Comparison of ENCODE assay signal across 17 cellular contexts in genomic region chr1:162229534-162229933, GRCh38.
DNase-seq lines count a peak whose midpoint lies in the region; ATAC-seq and TF ChIP-seq lines count a peak whose summit lies in the region.
"Had no signal": no experiment of that assay in that cellular context is flagged by ENCODE, and none has a peak within 500 bp of the region (broad histone marks: within the 10 kb centered on the region; RNA-seq: fewer than 3 reads in every experiment).

No MANE protein-coding gene starts in this region.

- no peaks in the 10 kb centered on the region for H3K27me3 Mint-ChIP-seq in stimulated activated naive CD8-positive, alpha-beta T cell treated with anti-CD3 and anti-CD28 coated beads, Interleukin-15, amount 100 ng/mL, for 72 hours

- H2AFZ ChIP-seq in OCI-LY7 (ENCODE audit: low read length): no peak overlapping the region
- H2AFZ ChIP-seq: neural progenitor cell had no signal

- no peaks in the 10 kb centered on the region for H3K79me2 ChIP-seq in OCI-LY7 (ENCODE audit: insufficient read depth, low read depth, low read length)

- H3K4me1 ChIP-seq in HUES48 (ENCODE audit: control insufficient read depth, insufficient read depth, low read length) (peaks cover 26% of the 10 kb centered on the region), OCI-LY7 (ENCODE audit: insufficient read depth, low read length, poor library complexity, severe bottlenecking) (no peaks in the 10 kb centered on the region)
- H3K4me1 ChIP-seq: psoas muscle had no signal

- H3K9me2 ChIP-seq in OCI-LY7 (ENCODE audit: insufficient read depth, low read length): no peaks in the 10 kb centered on the region

- H3K36me3 ChIP-seq in HUES48 (ENCODE audit: control insufficient read depth, insufficient read depth, low read length): no peaks in the 10 kb centered on the region
- no peaks in the 10 kb centered on the region for H3K36me3 ChIP-seq in OCI-LY7 (ENCODE audit: insufficient read depth, low read length)
- H3K36me3 ChIP-seq: neural progenitor cell had no signal

- H3K9me3 Mint-ChIP-seq in stimulated activated naive CD8-positive, alpha-beta T cell treated with anti-CD3 and anti-CD28 coated beads, Interleukin-15, amount 100 ng/mL, for 72 hours: no peaks in the 10 kb centered on the region
- H3K9me3 Mint-ChIP-seq: neural progenitor cell, T-cell had no signal

- H3K4me2 ChIP-seq in OCI-LY7 (ENCODE audit: low read length): no peak overlapping the region
- H3K4me2 ChIP-seq: smooth muscle cell had no signal

- H3K9me3 ChIP-seq in HUES48 (ENCODE audit: control insufficient read depth, insufficient read depth, low read length): no peaks in the 10 kb centered on the region
- H3K9me3 ChIP-seq in OCI-LY7 (ENCODE audit: low read length): no peaks in the 10 kb centered on the region
- H3K9me3 ChIP-seq: psoas muscle had no signal

- H3K27ac ChIP-seq in HUES48 (ENCODE audit: low read depth, low read length) (peak overlapping the region; percentile 74), OCI-LY7 (ENCODE audit: low read depth, low read length, poor library complexity, severe bottlenecking) (no peak overlapping the region)
- H3K27ac ChIP-seq: C4-2B, neural progenitor cell, psoas muscle had no signal

- no TSS peak for BruUV-seq in OCI-LY7 (replicated peaks; lab: Mats Ljungman, UMichigan)

- no peak for ATAC-seq in HG03565 (IDR thresholded peaks at IDR 0.05; ENCODE audit: unreplicated experiment)
- ATAC-seq in stimulated activated naive CD8-positive, alpha-beta T cell treated with anti-CD3 and anti-CD28 coated beads, Interleukin-15, amount 100 ng/mL, for 72 hours: no peak
- ATAC-seq: psoas muscle, T-cell had no signal

- intact Hi-C loops in OCI-LY7 (cut with micrococcal nuclease; ENCODE audit: unreplicated experiment): no loop called here

- no peak overlapping the region for H3K4me3 ChIP-seq in HUES48 (ENCODE audit: low read depth, low read length)
- H3K4me3 ChIP-seq in OCI-LY7 (ENCODE audit: low read depth, low read length, poor library complexity, severe bottlenecking): no peak overlapping the region
- H3K4me3 ChIP-seq: neural progenitor cell, psoas muscle, smooth muscle cell had no signal

- DNase-seq in GM10266 (ENCODE audit: extremely low spot score): peak; percentile 10
- peak; percentile 1 for DNase-seq in OCI-LY7 (ENCODE audit: low spot score)
- DNase-seq in medulla oblongata (ENCODE audit: extremely low spot score): peak; percentile 33
- DNase-seq in stimulated activated naive CD8-positive, alpha-beta T cell treated with anti-CD3 and anti-CD28 coated beads, Interleukin-15, amount 100 ng/mL, for 72 hours: no peak
- DNase-seq in NCI-H345 (lab: John Stamatoyannopoulos, UW): no peak
- DNase-seq in activated CD4-positive, alpha-beta T cell treated with anti-CD3 and anti-CD28 coated beads, Interleukin-2, amount 50 U/mL, for 4 hours: no peak
- DNase-seq: activated CD4-positive, alpha-beta T cell treated with anti-CD3 and anti-CD28 coated beads, Interleukin-2, amount 50 U/mL, for 1 hour; activated gamma-delta T cell treated with Interleukin-2 at 50 U/mL for 16 hours; erythroblast; NCI-H2227 treated with DMSO at 0.1 percent for 48 hours; psoas muscle; T-cell had no signal

- CTCF ChIA-PET in OCI-LY7 (lab: Charles Lee; ENCODE audit: unreplicated experiment): no interaction called here

- H3K27me3 ChIP-seq in HUES48 (ENCODE audit: control insufficient read depth, insufficient read depth, low read length): no peaks in the 10 kb centered on the region
- H3K27me3 ChIP-seq: neural progenitor cell had no signal

- POLR2A ChIA-PET in OCI-LY7 (lab: Charles Lee): no interaction called here

- no peak overlapping the region for H3K9ac ChIP-seq in HUES48 (ENCODE audit: low read depth, low read length)
- H3K9ac ChIP-seq: neural progenitor cell had no signal

- no peak overlapping the region for H3K4me3 Mint-ChIP-seq in stimulated activated naive CD8-positive, alpha-beta T cell treated with anti-CD3 and anti-CD28 coated beads, Interleukin-15, amount 100 ng/mL, for 72 hours
- H3K4me3 Mint-ChIP-seq: neural progenitor cell, T-cell had no signal

- no peaks in the 10 kb centered on the region for H4K20me1 ChIP-seq in OCI-LY7 (ENCODE audit: insufficient read depth, low read length)

- TF ChIP-seq CTCF in GM10266 (IDR thresholded peaks at IDR 0.05; ENCODE audit: control insufficient read depth, insufficient read depth, low read depth, missing control alignments) (no peak), OCI-LY7 (conservative IDR thresholded peaks at IDR 0.05; ENCODE audit: low read length) (no peak)

- H3K27ac Mint-ChIP-seq in stimulated activated naive CD8-positive, alpha-beta T cell treated with anti-CD3 and anti-CD28 coated beads, Interleukin-15, amount 100 ng/mL, for 72 hours: no peak overlapping the region
- H3K27ac Mint-ChIP-seq: T-cell had no signal

- no peaks in the 10 kb centered on the region for H3K4me1 Mint-ChIP-seq in stimulated activated naive CD8-positive, alpha-beta T cell treated with anti-CD3 and anti-CD28 coated beads, Interleukin-15, amount 100 ng/mL, for 72 hours
- H3K4me1 Mint-ChIP-seq: T-cell had no signal

Comparison
In these comparisons a context has a peak if more than half of its experiments do, and no peak if none do; other contexts are left out.
1. DNase-seq: peak in GM10266 (single experiment), OCI-LY7 (single experiment) and medulla oblongata (single experiment); none in stimulated activated naive CD8-positive, alpha-beta T cell treated with anti-CD3 and anti-CD28 coated beads, Interleukin-15, amount 100 ng/mL, for 72 hours (0 of 2), NCI-H345 (single experiment) and activated CD4-positive, alpha-beta T cell treated with anti-CD3 and anti-CD28 coated beads, Interleukin-2, amount 50 U/mL, for 4 hours (0 of 2).